ENCODE assay signal across 8 cellular contexts in genomic region chr6:110876170-110876773, GRCh38. TPM values are rescaled to one million over a fixed set of nuclear protein-coding genes. Genes with fewer than 3 reads are reported as not detected.
DNase-seq lines count a peak whose midpoint lies in the region; ATAC-seq, FAIRE-seq and TF ChIP-seq lines count a peak whose summit lies in the region.

No MANE protein-coding gene starts in this region.

- intact Hi-C loops in vagina (cut with DNase I): no loop called here

- peaks cover 55% of the 10 kb centered on the region for H4K20me1 ChIP-seq in astrocyte (ENCODE audit: insufficient read depth, low read length)

- CTCF ChIA-PET in GM10248 (lab: Yijun Ruan, JAX): interaction anchor here (0.8 to 4.9 kb wide), 6 partner anchors 9 to 837 kb away, joined by 3 to 45 read pairs (median 4); no protein-coding TSS in a partner anchor

- peak; percentile 41 for ATAC-seq in HG02588 (IDR thresholded peaks at IDR 0.05; ENCODE audit: unreplicated experiment)

- H3K27ac ChIP-seq in astrocyte (ENCODE audit: low read depth, low read length) (peak overlapping the region; percentile 84), vagina (peak overlapping the region; percentile 93)

- H3K27ac Mint-ChIP-seq in astrocyte (ENCODE audit: unreplicated experiment): peak overlapping the region; percentile 85

- H3K36me3 ChIP-seq in astrocyte (ENCODE audit: insufficient read depth, low read length) (no peaks in the 10 kb centered on the region), vagina (no peaks in the 10 kb centered on the region)

- H3K9me3 Mint-ChIP-seq in astrocyte (ENCODE audit: unreplicated experiment): no peaks in the 10 kb centered on the region

- no peaks in the 10 kb centered on the region for H3K27me3 ChIP-seq in astrocyte (ENCODE audit: insufficient read depth, low read length)
- H3K27me3 ChIP-seq in vagina: no peaks in the 10 kb centered on the region

- peaks cover 18% of the 10 kb centered on the region for H3K4me1 Mint-ChIP-seq in astrocyte (ENCODE audit: low read depth, unreplicated experiment)

- DNase-seq in GM10248 (ENCODE audit: extremely low spot score) (peak; percentile 66), NCI-H146 treated with DMSO at 0.1 percent for 48 hours (lab: John Stamatoyannopoulos, UW; ENCODE audit: unreplicated experiment) (peak; percentile 70), T-helper 22 cell (ENCODE audit: low read depth) (peak; percentile 32), astrocyte (ENCODE audit: low read depth) (peak; percentile 84), hepatic stellate cell (ENCODE audit: low spot score) (peak; percentile 91), pulmonary artery endothelial cell (ENCODE audit: low read depth, low spot score) (peak; percentile 60), vagina (ENCODE audit: extremely low spot score in 2 of 2) (peak in 1 of 2 donors; percentile 96)

- no peaks in the 10 kb centered on the region for H3K27me3 Mint-ChIP-seq in astrocyte (ENCODE audit: low read depth, unreplicated experiment)

- H2AFZ ChIP-seq in astrocyte (ENCODE audit: low read depth, low read length): no peak overlapping the region

- peak overlapping the region; percentile 93 for H3K9ac ChIP-seq in astrocyte (ENCODE audit: low read length)

- no peaks in the 10 kb centered on the region for H3K36me3 Mint-ChIP-seq in astrocyte (ENCODE audit: low read depth, unreplicated experiment)

- no peaks in the 10 kb centered on the region for H3K9me3 ChIP-seq in astrocyte (ENCODE audit: insufficient read depth, low read depth, low read length)
- no peaks in the 10 kb centered on the region for H3K9me3 ChIP-seq in vagina

- H3K4me3 ChIP-seq in astrocyte (ENCODE audit: insufficient read depth, low read depth, low read length) (peak overlapping the region; percentile 79), vagina (peak overlapping the region; percentile 64 to 90)

- TF ChIP-seq POLR2A in vagina (IDR thresholded peaks at IDR 0.05): peak in 1 of 2 donors; percentile 78

- peak overlapping the region; percentile 91 for H3K4me3 Mint-ChIP-seq in astrocyte (ENCODE audit: unreplicated experiment)

- H3K4me1 ChIP-seq in astrocyte (ENCODE audit: insufficient read depth, low read length) (peaks cover 25% of the 10 kb centered on the region), vagina (peaks cover 45% of the 10 kb centered on the region)

- TF ChIP-seq CTCF in GM10248 (IDR thresholded peaks at IDR 0.05; ENCODE audit: control extremely low read depth, extremely low read depth, low read depth, missing control alignments) (no peak), astrocyte (IDR thresholded peaks at IDR 0.05; ENCODE audit: insufficient read depth, low read depth, low read length) (no peak), vagina (IDR thresholded peaks at IDR 0.05) (no peak)

- peaks cover 67% of the 10 kb centered on the region for H3K79me2 ChIP-seq in astrocyte (ENCODE audit: insufficient read depth, low read length)

- POLR2A ChIA-PET in GM10248 (lab: Yijun Ruan, JAX): interaction anchor here (0.5 to 5.2 kb wide), 13 partner anchors 9 to 1084 kb away, joined by 3 to 123 read pairs (median 6); partner anchors contain the start of genes CDK19 and GTF3C6

- FAIRE-seq in astrocyte (lab: Jason Lieb, UNC): peak; percentile 49

- H3K4me2 ChIP-seq in astrocyte (ENCODE audit: low read length): peak overlapping the region; percentile 93

RNA-seq across cellular contexts. Expression of gene AMD1, which starts 1.7 kb away (rescaled TPM):
- total RNA-seq in astrocyte (67.1 and 71.6 TPM in 2 replicates), pulmonary artery endothelial cell (70.8 and 73.6 TPM in 2 replicates), vagina (58.2 TPM)
